9 cellular contexts compared by ENCODE assay signal in genomic region chr1:101451888-101452287, GRCh38.
A peak's percentile ranks its signal among the peaks of the same experiment; 100 is the strongest.
DNase-seq lines count a peak whose midpoint lies in the region; ATAC-seq and TF ChIP-seq lines count a peak whose summit lies in the region.
"Had no signal": no experiment of that assay in that cellular context is flagged by ENCODE, and none has a peak within 500 bp of the region (broad histone marks: within the 10 kb centered on the region; RNA-seq: fewer than 3 reads in every experiment).

No MANE protein-coding gene starts in this region.

- DNase-seq in activated CD4-positive, alpha-beta memory T cell treated with anti-CD3 and anti-CD28 coated beads, Interleukin-2, amount 10 ng/mL, durations not matched to agents 7 days and 5 days, result no peak
- DNase-seq in CD1c-positive myeloid dendritic cell (ENCODE audit: extremely low spot score) (no peak), Kasumi-1 (lab: John Stamatoyannopoulos, UW) (no peak), HuH-7.5 (ENCODE audit: low spot score) (no peak), body of pancreas (no peak)
- DNase-seq: central memory CD4-positive, alpha-beta T cell had no signal

- POLR2A ChIA-PET in activated CD4-positive, alpha-beta memory T cell treated with anti-CD3 and anti-CD28 coated beads, Interleukin-2, amount 10 ng/mL, durations not matched to agents 7 days and 5 days (lab: Charles Lee), result interaction anchor here (1.6 kb wide), 1 partner anchor 11 kb away, joined by 4 read pairs; no protein-coding TSS in a partner anchor

- H3K27ac ChIP-seq in body of pancreas, result no peak overlapping the region

- peaks cover 35% of the 10 kb centered on the region for H3K4me1 Mint-ChIP-seq in activated CD4-positive, alpha-beta memory T cell treated with anti-CD3 and anti-CD28 coated beads, Interleukin-2, amount 10 ng/mL, durations not matched to agents 7 days and 5 days

- no peaks in the 10 kb centered on the region for H3K27me3 ChIP-seq in body of pancreas

- H3K27me3 Mint-ChIP-seq in activated CD4-positive, alpha-beta memory T cell treated with anti-CD3 and anti-CD28 coated beads, Interleukin-2, amount 10 ng/mL, durations not matched to agents 7 days and 5 days, result peaks cover 7% of the 10 kb centered on the region

- no peak for TF ChIP-seq POLR2A in body of pancreas (IDR thresholded peaks at IDR 0.05)

- ATAC-seq in GM18502 (IDR thresholded peaks at IDR 0.05; ENCODE audit: poor library complexity, unreplicated experiment) (peak; percentile 61), GM19452 (IDR thresholded peaks at IDR 0.05; ENCODE audit: unreplicated experiment) (peak; percentile 62), HG02973 (IDR thresholded peaks at IDR 0.05; ENCODE audit: unreplicated experiment) (peak; percentile 63), body of pancreas (no peak)

- H3K27ac Mint-ChIP-seq in activated CD4-positive, alpha-beta memory T cell treated with anti-CD3 and anti-CD28 coated beads, Interleukin-2, amount 10 ng/mL, durations not matched to agents 7 days and 5 days, result peak overlapping the region; percentile 29

- H3K9me3 Mint-ChIP-seq in activated CD4-positive, alpha-beta memory T cell treated with anti-CD3 and anti-CD28 coated beads, Interleukin-2, amount 10 ng/mL, durations not matched to agents 7 days and 5 days, result peaks cover 9% of the 10 kb centered on the region

- no peak overlapping the region for H3K4me3 ChIP-seq in body of pancreas

- H3K36me3 ChIP-seq in body of pancreas (replicated peaks in 1 of 2; ENCODE audit: insufficient read depth in 1 of 2, low read depth in 2 of 2), result no peaks in the 10 kb centered on the region

- H3K4me3 Mint-ChIP-seq in activated CD4-positive, alpha-beta memory T cell treated with anti-CD3 and anti-CD28 coated beads, Interleukin-2, amount 10 ng/mL, durations not matched to agents 7 days and 5 days, result no peak overlapping the region

- WGBS in body of pancreas, 2 donors, result 60 to 67% methylated on average over 6 of the region's 6 CpGs

- intact Hi-C loops in body of pancreas (cut with DNase I), result no loop called here

- TF ChIP-seq CTCF in body of pancreas (IDR thresholded peaks at IDR 0.05), result no peak

- peaks cover 6% of the 10 kb centered on the region for H3K36me3 Mint-ChIP-seq in activated CD4-positive, alpha-beta memory T cell treated with anti-CD3 and anti-CD28 coated beads, Interleukin-2, amount 10 ng/mL, durations not matched to agents 7 days and 5 days (ENCODE audit: low read depth)

- H3K9me3 ChIP-seq in body of pancreas, result no peaks in the 10 kb centered on the region

- H3K4me1 ChIP-seq in body of pancreas, result no peaks in the 10 kb centered on the region

- CTCF ChIA-PET in activated CD4-positive, alpha-beta memory T cell treated with anti-CD3 and anti-CD28 coated beads, Interleukin-2, amount 10 ng/mL, durations not matched to agents 7 days and 5 days (lab: Charles Lee), result no interaction called here
